In genomic region chr5:56386046-56386445, GRCh38 we compare ENCODE assay signal across 24 cellular contexts.
A peak's percentile ranks its signal among the peaks of the same experiment; 100 is the strongest.
DNase-seq lines count a peak whose midpoint lies in the region; FAIRE-seq and TF ChIP-seq lines count a peak whose summit lies in the region.
"Had no signal": no experiment of that assay in that cellular context is flagged by ENCODE, and none has a peak within 500 bp of the region (broad histone marks: within the 10 kb centered on the region; RNA-seq: fewer than 3 reads in every experiment).

No MANE protein-coding gene starts in this region.

- H3K27me3 ChIP-seq in HL-60 (ENCODE audit: insufficient read depth, poor library complexity, severe bottlenecking) (no peaks in the 10 kb centered on the region), SJCRH30 (no peaks in the 10 kb centered on the region)
- H3K27me3 ChIP-seq: BLaER1 had no signal

- TF ChIP-seq CTCF in HL-60 (IDR thresholded peaks at IDR 0.05; ENCODE audit: insufficient read depth, low read length) (no peak), GM10248 (IDR thresholded peaks at IDR 0.05; ENCODE audit: control extremely low read depth, extremely low read depth, low read depth, missing control alignments) (no peak), kidney (IDR thresholded peaks at IDR 0.05; ENCODE audit: borderline replicate concordance, extremely low read depth, insufficient read depth) (no peak)

- H3K4me1 ChIP-seq in SJCRH30 = no peaks in the 10 kb centered on the region
- peaks cover 0 to 4% of the 10 kb centered on the region in 2 donors for H3K4me1 ChIP-seq in kidney (ENCODE audit: control insufficient read depth in 1 of 2, insufficient read depth in 1 of 2, low read depth in 1 of 2, low read length in 2 of 2)
- H3K4me1 ChIP-seq: BLaER1 had no signal

- CTCF ChIA-PET in GM10248 (lab: Yijun Ruan, JAX) = no interaction called here

- H3K9me3 ChIP-seq in SJCRH30 (replicated peaks) (0 out of 2 replicates have a peak, but pooled peaks cover 3% of the 10 kb centered on the region), kidney (ENCODE audit: control insufficient read depth in 1 of 2, low read length in 2 of 2) (no peaks in the 10 kb centered on the region)
- H3K9me3 ChIP-seq: A549 had no signal

- peak; percentile 63 to 67 for DNase-seq in AML-193 (lab: John Stamatoyannopoulos, UW)
- peak; percentile 24 to 29 for DNase-seq in HL-60 (ENCODE audit: low read depth in 1 of 2, low spot score in 1 of 2)
- DNase-seq in NOMO-1 treated with dmso at 0.1 percent for 144 hours (lab: John Stamatoyannopoulos, UW; ENCODE audit: unreplicated experiment) = peak; percentile 39
- peak; percentile 52 for DNase-seq in amniotic epithelial cell (ENCODE audit: low read depth)
- DNase-seq in NCI-H1092 (lab: John Stamatoyannopoulos, UW) = no peak
- no peak for DNase-seq in GM10248 (ENCODE audit: extremely low spot score)
- no peak for DNase-seq in SJCRH30
- DNase-seq in kidney = no peak
- DNase-seq: Calu3; CD8-positive, alpha-beta T cell; DMS153; Karpas-422; NCI-H1105 treated with DMSO at 0.1 percent for 48 hours; NCI-H2029 treated with DMSO at 0.1 percent for 48 hours; NCI-H345; NCI-H524; NCI-H774; NK-92 treated with Interleukin-12 subunit alpha and Interleukin-12 subunit beta, amount 100 ng/mL, for 24 hours; PC-3; Right ventricle myocardium superior had no signal

- no peak overlapping the region for H3K9ac ChIP-seq in kidney (ENCODE audit: low read length in 2 of 2)
- H3K9ac ChIP-seq: BLaER1 had no signal

- H3K4me3 ChIP-seq in HL-60 (replicated peaks; ENCODE audit: insufficient read depth, low read length) (no peak overlapping the region), SJCRH30 (no peak overlapping the region), kidney (ENCODE audit: low read length in 2 of 2) (no peak overlapping the region)
- H3K4me3 ChIP-seq: A549, BLaER1 had no signal

- POLR2A ChIA-PET in GM10248 (lab: Yijun Ruan, JAX) = no interaction called here

- H3K36me3 ChIP-seq in SJCRH30 (no peaks in the 10 kb centered on the region), kidney (ENCODE audit: control insufficient read depth in 1 of 2, insufficient read depth in 2 of 2, low read length in 2 of 2) (no peaks in the 10 kb centered on the region)
- H3K36me3 ChIP-seq: BLaER1 had no signal

- FAIRE-seq in kidney (lab: Jason Lieb, UNC) = no peak
- FAIRE-seq: A549, G401.6, H1 had no signal

- intact Hi-C loops in kidney (cut with DNase I) = no loop called here

- no peak overlapping the region for H3K27ac ChIP-seq in HL-60 (replicated peaks)
- no peak overlapping the region for H3K27ac ChIP-seq in SJCRH30
- no peak overlapping the region for H3K27ac ChIP-seq in kidney (ENCODE audit: low read depth in 2 of 2, low read length in 2 of 2)
- H3K27ac ChIP-seq: A549, BLaER1 had no signal

Comparison
In these comparisons a context has a peak if more than half of its experiments do, and no peak if none do; other contexts are left out.
1. DNase-seq: peak in AML-193 (2 of 2), HL-60 (2 of 2), NOMO-1 treated with dmso at 0.1 percent for 144 hours (single experiment) and amniotic epithelial cell (single experiment); none in NCI-H1092 (single experiment), GM10248 (single experiment), SJCRH30 (0 of 2) and kidney (single experiment).